In the genomic region with DNA sequence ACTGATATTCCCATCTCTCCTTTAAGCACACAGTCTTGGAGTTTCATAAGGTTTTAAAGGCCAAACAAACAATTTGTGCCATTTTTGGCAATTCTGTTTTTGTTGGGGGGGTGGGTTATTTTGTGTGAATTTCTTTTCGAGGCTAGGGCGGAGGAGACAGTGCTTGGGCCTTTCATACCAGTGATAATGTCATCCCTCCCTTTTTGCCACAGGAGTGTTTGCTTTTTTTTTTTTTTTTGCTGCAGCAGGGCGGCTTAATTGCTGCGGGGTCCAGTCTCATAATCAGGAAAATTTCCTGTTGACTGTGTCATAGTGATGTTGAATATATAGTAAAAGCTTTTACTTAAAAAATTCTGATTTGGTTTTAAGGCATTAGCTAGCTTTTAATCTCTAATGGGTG, we compare ENCODE assay signal across 9 cellular contexts. TPM values are rescaled to one million over a fixed set of nuclear protein-coding genes. Genes with fewer than 3 reads are reported as not detected.
DNase-seq lines count a peak whose midpoint lies in the region; ATAC-seq and TF ChIP-seq lines count a peak whose summit lies in the region.
"Had no signal": no experiment of that assay in that cellular context is flagged by ENCODE, and none has a peak within 500 bp of the region (broad histone marks: within the 10 kb centered on the region; RNA-seq: fewer than 3 reads in every experiment).

No MANE protein-coding gene starts in this region.

- H3K9me3 Mint-ChIP-seq in WTC11 = no peaks in the 10 kb centered on the region
- no peaks in the 10 kb centered on the region for H3K9me3 Mint-ChIP-seq in stimulated activated naive B cell treated with anti-CD40 and anti-IgM and Interleukin-4, amounts not matched to agents 10 μg/mL and 1 μg/mL and 100 μg/mL, for 72 hours

- H3K4me1 Mint-ChIP-seq in WTC11 = peaks cover 40% of the 10 kb centered on the region
- H3K4me1 Mint-ChIP-seq in stimulated activated naive B cell treated with anti-CD40 and anti-IgM and Interleukin-4, amounts not matched to agents 10 μg/mL and 1 μg/mL and 100 μg/mL, for 72 hours = peaks cover 20 to 34% of the 10 kb centered on the region in 2 donors

- H3K4me3 Mint-ChIP-seq in WTC11 = peak overlapping the region; percentile 91
- H3K4me3 Mint-ChIP-seq in stimulated activated naive B cell treated with anti-CD40 and anti-IgM and Interleukin-4, amounts not matched to agents 10 μg/mL and 1 μg/mL and 100 μg/mL, for 72 hours = peak overlapping the region; percentile 86 to 89

- H3K27me3 Mint-ChIP-seq in WTC11 (ENCODE audit: low read depth) = no peaks in the 10 kb centered on the region
- H3K27me3 Mint-ChIP-seq in stimulated activated naive B cell treated with anti-CD40 and anti-IgM and Interleukin-4, amounts not matched to agents 10 μg/mL and 1 μg/mL and 100 μg/mL, for 72 hours = no peaks in the 10 kb centered on the region

- H3K4me3 ChIP-seq in iPS-11a (ENCODE audit: low read depth, low read length) = peak overlapping the region; percentile 86

- no peak for ATAC-seq in WTC11
- ATAC-seq in stimulated activated naive B cell treated with anti-CD40 and anti-IgM and Interleukin-4, amounts not matched to agents 10 μg/mL and 1 μg/mL and 100 μg/mL, for 72 hours (replicated peaks) = no peak

- no peak overlapping the region; the same call in 1 of the 2 replicates for H3K27ac Mint-ChIP-seq in WTC11
- H3K27ac Mint-ChIP-seq in stimulated activated naive B cell treated with anti-CD40 and anti-IgM and Interleukin-4, amounts not matched to agents 10 μg/mL and 1 μg/mL and 100 μg/mL, for 72 hours = no peak overlapping the region

- POLR2A ChIA-PET in WTC11 (lab: Charles Lee) = no interaction called here

- peaks cover 3% of the 10 kb centered on the region for H3K36me3 Mint-ChIP-seq in WTC11
- peaks cover 10 to 16% of the 10 kb centered on the region in 2 donors for H3K36me3 Mint-ChIP-seq in stimulated activated naive B cell treated with anti-CD40 and anti-IgM and Interleukin-4, amounts not matched to agents 10 μg/mL and 1 μg/mL and 100 μg/mL, for 72 hours

- CTCF ChIA-PET in WTC11 (lab: Charles Lee) = interaction anchor here (1.0 to 2.6 kb wide), 2 partner anchors 15 to 71 kb away, joined by 3 to 11 read pairs; no protein-coding TSS in a partner anchor

- DNase-seq in DMS53 (lab: John Stamatoyannopoulos, UW) (peak; percentile 22), DMS53 treated with DMSO at 0.1 percent for 48 hours (lab: John Stamatoyannopoulos, UW; ENCODE audit: unreplicated experiment) (no peak), WTC11 (ENCODE audit: low spot score) (no peak), islet precursor cell (no peak), cortex of kidney (lab: John Stamatoyannopoulos, UW) (no peak), ureter (ENCODE audit: low spot score) (no peak)
- no peak for DNase-seq in stimulated activated naive B cell treated with anti-CD40 and anti-IgM and Interleukin-4, amounts not matched to agents 10 μg/mL and 1 μg/mL and 100 μg/mL, for 72 hours
- DNase-seq: NCI-H1417 treated with DMSO at 0.1 percent for 48 hours had no signal

- TF ChIP-seq CTCF in WTC11 (IDR thresholded peaks at IDR 0.05) = no peak

TF ChIP-seq in WTC11, 78 proteins besides CTCF, POLR2A, EP300 and RAD21 (continues in another document):
- TF ChIP-seq ZNF281 (CRISPR knock-in tag; IDR thresholded peaks at IDR 0.05) (no peak), PRRX2 (CRISPR knock-in tag; IDR thresholded peaks at IDR 0.05) (no peak), MXD4 (CRISPR knock-in tag; IDR thresholded peaks at IDR 0.05; ENCODE audit: borderline replicate concordance) (no peak), ZNF138 (CRISPR knock-in tag; conservative IDR thresholded peaks at IDR 0.05) (no peak), E2F5 (CRISPR knock-in tag; IDR thresholded peaks at IDR 0.05) (no peak), SP1 (CRISPR knock-in tag; conservative IDR thresholded peaks at IDR 0.05) (no peak), ZNF232 (CRISPR knock-in tag; IDR thresholded peaks at IDR 0.05) (no peak), JAZF1 (CRISPR knock-in tag; IDR thresholded peaks at IDR 0.05) (no peak), ZNF219 (CRISPR knock-in tag; IDR thresholded peaks at IDR 0.05; ENCODE audit: borderline replicate concordance) (no peak), IRF2 (CRISPR knock-in tag; IDR thresholded peaks at IDR 0.05; ENCODE audit: borderline replicate concordance, low read depth) (no peak), E2F1 (CRISPR knock-in tag; IDR thresholded peaks at IDR 0.05) (no peak)
- TF ChIP-seq, protein P1, sequence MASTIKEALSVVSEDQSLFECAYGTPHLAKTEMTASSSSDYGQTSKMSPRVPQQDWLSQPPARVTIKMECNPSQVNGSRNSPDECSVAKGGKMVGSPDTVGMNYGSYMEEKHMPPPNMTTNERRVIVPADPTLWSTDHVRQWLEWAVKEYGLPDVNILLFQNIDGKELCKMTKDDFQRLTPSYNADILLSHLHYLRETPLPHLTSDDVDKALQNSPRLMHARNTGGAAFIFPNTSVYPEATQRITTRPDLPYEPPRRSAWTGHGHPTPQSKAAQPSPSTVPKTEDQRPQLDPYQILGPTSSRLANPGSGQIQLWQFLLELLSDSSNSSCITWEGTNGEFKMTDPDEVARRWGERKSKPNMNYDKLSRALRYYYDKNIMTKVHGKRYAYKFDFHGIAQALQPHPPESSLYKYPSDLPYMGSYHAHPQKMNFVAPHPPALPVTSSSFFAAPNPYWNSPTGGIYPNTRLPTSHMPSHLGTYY (CRISPR knock-in tag; IDR thresholded peaks at IDR 0.05) = no peak
- TF ChIP-seq, protein P2, sequence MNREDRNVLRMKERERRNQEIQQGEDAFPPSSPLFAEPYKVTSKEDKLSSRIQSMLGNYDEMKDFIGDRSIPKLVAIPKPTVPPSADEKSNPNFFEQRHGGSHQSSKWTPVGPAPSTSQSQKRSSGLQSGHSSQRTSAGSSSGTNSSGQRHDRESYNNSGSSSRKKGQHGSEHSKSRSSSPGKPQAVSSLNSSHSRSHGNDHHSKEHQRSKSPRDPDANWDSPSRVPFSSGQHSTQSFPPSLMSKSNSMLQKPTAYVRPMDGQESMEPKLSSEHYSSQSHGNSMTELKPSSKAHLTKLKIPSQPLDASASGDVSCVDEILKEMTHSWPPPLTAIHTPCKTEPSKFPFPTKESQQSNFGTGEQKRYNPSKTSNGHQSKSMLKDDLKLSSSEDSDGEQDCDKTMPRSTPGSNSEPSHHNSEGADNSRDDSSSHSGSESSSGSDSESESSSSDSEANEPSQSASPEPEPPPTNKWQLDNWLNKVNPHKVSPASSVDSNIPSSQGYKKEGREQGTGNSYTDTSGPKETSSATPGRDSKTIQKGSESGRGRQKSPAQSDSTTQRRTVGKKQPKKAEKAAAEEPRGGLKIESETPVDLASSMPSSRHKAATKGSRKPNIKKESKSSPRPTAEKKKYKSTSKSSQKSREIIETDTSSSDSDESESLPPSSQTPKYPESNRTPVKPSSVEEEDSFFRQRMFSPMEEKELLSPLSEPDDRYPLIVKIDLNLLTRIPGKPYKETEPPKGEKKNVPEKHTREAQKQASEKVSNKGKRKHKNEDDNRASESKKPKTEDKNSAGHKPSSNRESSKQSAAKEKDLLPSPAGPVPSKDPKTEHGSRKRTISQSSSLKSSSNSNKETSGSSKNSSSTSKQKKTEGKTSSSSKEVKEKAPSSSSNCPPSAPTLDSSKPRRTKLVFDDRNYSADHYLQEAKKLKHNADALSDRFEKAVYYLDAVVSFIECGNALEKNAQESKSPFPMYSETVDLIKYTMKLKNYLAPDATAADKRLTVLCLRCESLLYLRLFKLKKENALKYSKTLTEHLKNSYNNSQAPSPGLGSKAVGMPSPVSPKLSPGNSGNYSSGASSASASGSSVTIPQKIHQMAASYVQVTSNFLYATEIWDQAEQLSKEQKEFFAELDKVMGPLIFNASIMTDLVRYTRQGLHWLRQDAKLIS (CRISPR knock-in tag; IDR thresholded peaks at IDR 0.05; ENCODE audit: borderline replicate concordance) = no peak

RNA-seq across cellular contexts. Expression of gene PAFAH1B1, which starts 1.7 kb away (rescaled TPM):
- total RNA-seq in WTC11 (2021) (113 to 115 TPM (median 114 TPM) in 3 replicates), ureter (119 TPM)
